Comparison of ENCODE assay signal across 23 cellular contexts in genomic region chr6:85096976-85097375, GRCh38.
DNase-seq lines count a peak whose midpoint lies in the region; TF ChIP-seq lines count a peak whose summit lies in the region.
"Had no signal": no experiment of that assay in that cellular context is flagged by ENCODE, and none has a peak within 500 bp of the region (broad histone marks: within the 10 kb centered on the region; RNA-seq: fewer than 3 reads in every experiment).

No MANE protein-coding gene starts in this region.

- H3K36me3 ChIP-seq in mesendoderm (ENCODE audit: control insufficient read depth, insufficient read depth, low read length) (no peaks in the 10 kb centered on the region), endodermal cell (ENCODE audit: control insufficient read depth, insufficient read depth, low read length) (no peaks in the 10 kb centered on the region)

- no peaks in the 10 kb centered on the region for H3K27me3 ChIP-seq in mesendoderm (ENCODE audit: insufficient read depth, low read length, poor library complexity)
- no peaks in the 10 kb centered on the region for H3K27me3 ChIP-seq in H9 (ENCODE audit: insufficient read depth, low read length)
- H3K27me3 ChIP-seq in endodermal cell (ENCODE audit: control insufficient read depth, insufficient read depth, low read length, poor library complexity, severe bottlenecking) = no peaks in the 10 kb centered on the region

- H2AFZ ChIP-seq in H9 (ENCODE audit: low read length) = no peak overlapping the region

- no peak overlapping the region for H4K8ac ChIP-seq in mesendoderm (ENCODE audit: low read depth, low read length)
- H4K8ac ChIP-seq in H9 (replicated peaks; ENCODE audit: insufficient read length, low read depth, low read length) = no peak overlapping the region

- DNase-seq in ELR (ENCODE audit: low read depth) (peak; percentile 2), M059J (ENCODE audit: low read depth) (peak; percentile 39), T1000 (lab: John Stamatoyannopoulos, UW) (peak; percentile 32), mesendoderm (peak; percentile 17), foreskin melanocyte (no peak), H9 (no peak), endodermal cell (no peak)
- DNase-seq: ACHN, DMS79 treated with DMSO at 0.1 percent for 48 hours, GF-D8, HCEC 1CT, MM.1S, NCI-H1105, NCI-H2081, NCI-H2171 treated with DMSO at 0.1 percent for 48 hours, NCI-H446 treated with DMSO at 0.1 percent for 48 hours, NCI-H774, RPMI8226, SIG-M5, T-cell had no signal

- H3K4ac ChIP-seq in mesendoderm (ENCODE audit: low read depth, low read length) = no peak overlapping the region
- no peak overlapping the region for H3K4ac ChIP-seq in H9 (ENCODE audit: low read depth, low read length)

- H2BK5ac ChIP-seq in mesendoderm (ENCODE audit: low read length) (no peak overlapping the region), H9 (ENCODE audit: insufficient read length, low read length) (no peak overlapping the region)

- no peak overlapping the region for H4K5ac ChIP-seq in mesendoderm (ENCODE audit: low read length)
- H4K5ac ChIP-seq in H9 (ENCODE audit: insufficient read length, low read depth, low read length) = no peak overlapping the region

- no peak overlapping the region for H4K91ac ChIP-seq in H9 (ENCODE audit: insufficient read length, low read depth, low read length)

- H3K4me1 Mint-ChIP-seq in H9 (no peaks in the 10 kb centered on the region), endodermal cell (peaks cover 5% of the 10 kb centered on the region)
- H3K4me1 Mint-ChIP-seq: CD14-positive monocyte, T-cell had no signal

- H3K18ac ChIP-seq in mesendoderm (ENCODE audit: low read length) = no peak overlapping the region
- H3K18ac ChIP-seq in H9 (ENCODE audit: insufficient read length, low read depth, low read length) = no peak overlapping the region

- no peak overlapping the region for H3T11ph ChIP-seq in H9 (ENCODE audit: low read length)

- H3K9me3 Mint-ChIP-seq in H9 (peaks cover 23 to 25% of the 10 kb centered on the region in 2 experiments), endodermal cell (peaks cover 16% of the 10 kb centered on the region)

- no peak overlapping the region for H3K23ac ChIP-seq in mesendoderm (ENCODE audit: low read length)
- no peak overlapping the region for H3K23ac ChIP-seq in H9 (ENCODE audit: insufficient read length, low read depth, low read length)

- H3K9ac ChIP-seq in mesendoderm (ENCODE audit: low read length) = no peak overlapping the region
- H3K9ac ChIP-seq in H9 (ENCODE audit: extremely low read depth, insufficient read length, low read length) = no peak overlapping the region
- no peak overlapping the region for H3K9ac ChIP-seq in endodermal cell (ENCODE audit: extremely low read depth, low read length, poor library complexity, severe bottlenecking)
- H3K9ac ChIP-seq: KMS-11 had no signal

- H3K4me1 ChIP-seq in mesendoderm (ENCODE audit: control insufficient read depth, low read depth, low read length) (no peaks in the 10 kb centered on the region), H9 (ENCODE audit: insufficient read depth, low read length) (no peaks in the 10 kb centered on the region), endodermal cell (ENCODE audit: control insufficient read depth, insufficient read depth, low read length) (no peaks in the 10 kb centered on the region)

- H3K27me3 Mint-ChIP-seq in H9 (ENCODE audit: low read depth) (no peaks in the 10 kb centered on the region), endodermal cell (ENCODE audit: insufficient read depth) (no peaks in the 10 kb centered on the region)
- H3K27me3 Mint-ChIP-seq: T-cell had no signal

- H3K4me3 Mint-ChIP-seq in H9 = no peak overlapping the region
- no peak overlapping the region for H3K4me3 Mint-ChIP-seq in endodermal cell
- H3K4me3 Mint-ChIP-seq: CD14-positive monocyte, T-cell had no signal

- H3K27ac Mint-ChIP-seq in H9 = no peak overlapping the region
- no peak overlapping the region for H3K27ac Mint-ChIP-seq in endodermal cell
- H3K27ac Mint-ChIP-seq: CD14-positive monocyte, T-cell had no signal

- no peak for TF ChIP-seq CTCF in H9 (conservative IDR thresholded peaks at IDR 0.05)
- TF ChIP-seq CTCF in endodermal cell (conservative IDR thresholded peaks at IDR 0.05) = no peak

- H3K23me2 ChIP-seq in H9 (ENCODE audit: insufficient read length, low read depth, low read length, poor library complexity, severe bottlenecking) = no peaks in the 10 kb centered on the region

- H2BK120ac ChIP-seq in mesendoderm (ENCODE audit: low read depth, low read length) (no peak overlapping the region), H9 (ENCODE audit: low read depth, low read length, poor library complexity, severe bottlenecking) (no peak overlapping the region)

- H3K79me1 ChIP-seq in mesendoderm (ENCODE audit: low read length) (no peaks in the 10 kb centered on the region), H9 (ENCODE audit: insufficient read depth, low read depth, low read length, poor library complexity, severe bottlenecking) (no peaks in the 10 kb centered on the region)

- no peaks in the 10 kb centered on the region for H3K9me3 ChIP-seq in H9 (ENCODE audit: control insufficient read depth, low read depth, low read length)
- no peaks in the 10 kb centered on the region for H3K9me3 ChIP-seq in endodermal cell (ENCODE audit: control insufficient read depth, low read length)

- no peak overlapping the region for H3K14ac ChIP-seq in H9 (ENCODE audit: insufficient read depth, low read length)

- no peaks in the 10 kb centered on the region for H4K20me1 ChIP-seq in H9 (ENCODE audit: control insufficient read depth, insufficient read depth, insufficient read length)

- H3K4me2 ChIP-seq in mesendoderm (ENCODE audit: low read length) (no peak overlapping the region), H9 (ENCODE audit: insufficient read depth, insufficient read length, low read length) (no peak overlapping the region)
- H3K4me2 ChIP-seq: KMS-11 had no signal

- no CpG with 5 or more reads among the region's 5 CpGs for WGBS in mesendoderm (ENCODE audit: extremely low coverage, insufficient coverage, low lambda C conversion rate)
- no CpG with 5 or more reads among the region's 5 CpGs for WGBS in H9 (ENCODE audit: extremely low coverage, insufficient read length, low lambda C conversion rate)
- WGBS in endodermal cell (ENCODE audit: insufficient coverage in 1 of 2, insufficient read length in 1 of 2), 2 experiments = 92% methylated on average over 4 to 5 of the region's 5 CpGs

- H2AK5ac ChIP-seq in mesendoderm (ENCODE audit: low read length) (no peak overlapping the region), H9 (ENCODE audit: insufficient read length, low read length) (no peak overlapping the region)

- H3K79me2 ChIP-seq in mesendoderm (ENCODE audit: control insufficient read depth, insufficient read depth, low read length) = no peaks in the 10 kb centered on the region
- no peaks in the 10 kb centered on the region for H3K79me2 ChIP-seq in H9 (ENCODE audit: insufficient read depth, low read length)

- H2BK15ac ChIP-seq in mesendoderm (replicated peaks; ENCODE audit: low read depth) (no peak overlapping the region), H9 (ENCODE audit: low read depth, low read length) (no peak overlapping the region)

- no peak overlapping the region for H2BK20ac ChIP-seq in H9 (ENCODE audit: low read depth, low read length, poor library complexity, severe bottlenecking)

- H3K56ac ChIP-seq in mesendoderm (ENCODE audit: low read length) (no peak overlapping the region), H9 (ENCODE audit: insufficient read length, low read depth, low read length) (no peak overlapping the region)

- H3K36me3 Mint-ChIP-seq in H9 (ENCODE audit: insufficient read depth in 1 of 3, low read depth in 3 of 3) = peaks cover 0 to 5% (median 4%) of the 10 kb centered on the region in 3 experiments; a peak in 3 of 7 replicates
- H3K36me3 Mint-ChIP-seq in endodermal cell (ENCODE audit: low read depth) = no peaks in the 10 kb centered on the region
- H3K36me3 Mint-ChIP-seq: CD14-positive monocyte, T-cell had no signal

- H3K4me3 ChIP-seq in mesendoderm (ENCODE audit: low read length) (no peak overlapping the region), endodermal cell (ENCODE audit: low read length) (no peak overlapping the region)
- H3K4me3 ChIP-seq: GM12878 had no signal

- H2BK12ac ChIP-seq in H9 (ENCODE audit: insufficient read length, low read depth, low read length) = no peak overlapping the region

- no peak overlapping the region for H3K27ac ChIP-seq in mesendoderm (ENCODE audit: low read depth, low read length)
- H3K27ac ChIP-seq in H9 (ENCODE audit: insufficient read length, low read depth, low read length) = no peak overlapping the region
- H3K27ac ChIP-seq in endodermal cell (ENCODE audit: low read depth, low read length) = no peak overlapping the region
- H3K27ac ChIP-seq: KMS-11 had no signal

Comparison
In these comparisons a context has a peak if more than half of its experiments do, and no peak if none do; other contexts are left out.
1. DNase-seq: peak in ELR (single experiment), M059J (single experiment), T1000 (single experiment) and mesendoderm (single experiment); none in foreskin melanocyte (single experiment), H9 (single experiment) and endodermal cell (single experiment).